Comparison of ENCODE assay signal across 8 cellular contexts in the genomic region with DNA sequence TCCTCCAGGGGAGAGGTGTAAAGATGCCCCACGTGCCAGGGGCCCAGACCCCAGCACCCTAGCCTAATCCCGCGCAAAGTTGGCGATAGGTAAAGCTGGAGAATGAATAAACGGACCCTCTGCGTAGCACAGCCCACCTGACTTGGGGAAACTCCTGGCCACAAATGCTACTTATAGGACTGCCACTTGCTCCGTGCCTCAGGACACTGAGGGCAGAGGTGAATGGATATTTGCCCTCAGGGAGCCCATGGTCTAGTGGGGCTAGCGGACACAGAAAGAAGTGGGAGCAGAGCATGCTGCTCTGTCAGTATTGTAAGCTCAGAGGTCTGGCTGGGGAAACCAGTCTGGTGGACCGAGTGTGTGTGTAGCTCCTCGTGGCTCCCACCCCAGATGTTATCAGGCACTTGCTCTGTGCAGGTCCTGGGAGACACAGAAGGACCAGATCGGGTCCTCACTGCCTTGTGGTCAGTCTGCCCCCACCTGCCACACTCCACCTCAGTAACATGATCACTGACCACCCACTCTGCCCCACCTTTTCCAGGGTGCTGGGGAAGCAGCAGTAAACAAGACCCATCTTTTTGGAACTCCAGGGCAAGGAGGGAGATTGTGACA. TPM values are rescaled to one million over a fixed set of nuclear protein-coding genes. Genes with fewer than 3 reads are reported as not detected.
A peak's percentile ranks its signal among the peaks of the same experiment; 100 is the strongest.
DNase-seq lines count a peak whose midpoint lies in the region; ATAC-seq, FAIRE-seq and TF ChIP-seq lines count a peak whose summit lies in the region.

No MANE protein-coding gene starts in this region.

- peak overlapping the region; percentile 88 for H3K4me3 ChIP-seq in CD8-positive, alpha-beta memory T cell (ENCODE audit: low read length)
- H3K4me3 ChIP-seq in bronchial epithelial cell (ENCODE audit: low read depth, low read length) (peak overlapping the region; percentile 82), mucosa of descending colon (peak overlapping the region; percentile 80)

- peaks cover 0 to 36% (median 3%) of the 10 kb centered on the region in 3 donors for H3K36me3 Mint-ChIP-seq in CD8-positive, alpha-beta memory T cell
- peaks cover 5% of the 10 kb centered on the region for H3K36me3 Mint-ChIP-seq in IgD-negative memory B cell

- peak overlapping the region; percentile 90 to 97 (median 94) for H3K4me3 Mint-ChIP-seq in CD8-positive, alpha-beta memory T cell
- peak overlapping the region; percentile 91 to 99 (median 98) for H3K4me3 Mint-ChIP-seq in IgD-negative memory B cell

- no peak for ATAC-seq in mucosa of descending colon
- no peak for ATAC-seq in HG02678 (IDR thresholded peaks at IDR 0.05; ENCODE audit: unreplicated experiment)

- POLR2A ChIA-PET in CD8-positive, alpha-beta memory T cell (lab: Charles Lee), result interaction anchor here (1.0 to 4.6 kb wide), 10 partner anchors 14 to 115 kb away, joined by 3 to 57 read pairs (median 10); a partner anchor contains a TSS

- peaks cover 68% of the 10 kb centered on the region for H3K4me1 ChIP-seq in CD8-positive, alpha-beta memory T cell (ENCODE audit: insufficient read depth, low read length)
- H3K4me1 ChIP-seq in mucosa of descending colon (ENCODE audit: low read depth), result peaks cover 24% of the 10 kb centered on the region

- H3K27me3 Mint-ChIP-seq in CD8-positive, alpha-beta memory T cell, result peaks cover 0 to 4% of the 10 kb centered on the region in 2 donors
- no peaks in the 10 kb centered on the region for H3K27me3 Mint-ChIP-seq in IgD-negative memory B cell

- no peaks in the 10 kb centered on the region for H3K27me3 ChIP-seq in CD8-positive, alpha-beta memory T cell (ENCODE audit: insufficient read depth, low read length, poor library complexity, severe bottlenecking)
- H3K27me3 ChIP-seq in bronchial epithelial cell (ENCODE audit: control insufficient read depth, insufficient read depth, low read length), result no peaks in the 10 kb centered on the region

- peaks cover 10% of the 10 kb centered on the region for H3K36me3 ChIP-seq in CD8-positive, alpha-beta memory T cell (ENCODE audit: insufficient read depth, low read length)
- H3K36me3 ChIP-seq in bronchial epithelial cell (ENCODE audit: control insufficient read depth, insufficient read depth, low read length) (peaks cover 7% of the 10 kb centered on the region), mucosa of descending colon (ENCODE audit: low read depth) (peaks cover 7% of the 10 kb centered on the region)

- no peaks in the 10 kb centered on the region for H3K9me3 Mint-ChIP-seq in CD8-positive, alpha-beta memory T cell
- H3K9me3 Mint-ChIP-seq in IgD-negative memory B cell, result no peaks in the 10 kb centered on the region

- FAIRE-seq in bronchial epithelial cell (lab: Jason Lieb, UNC) (no peak), RCC 7860 (lab: Jason Lieb, UNC) (no peak)

- peaks cover 57 to 73% (median 63%) of the 10 kb centered on the region in 3 donors for H3K4me1 Mint-ChIP-seq in CD8-positive, alpha-beta memory T cell
- H3K4me1 Mint-ChIP-seq in IgD-negative memory B cell, result peaks cover 29 to 40% (median 39%) of the 10 kb centered on the region in 3 donors

- intact Hi-C loops in mucosa of descending colon (cut with DNase I, micrococcal nuclease), result no loop called here

- no peak for DNase-seq in CD8-positive, alpha-beta memory T cell
- DNase-seq in bronchial epithelial cell (ENCODE audit: low read depth) (no peak), mucosa of descending colon (no peak), RCC 7860 (ENCODE audit: low spot score) (no peak), OCI-M2 (lab: John Stamatoyannopoulos, UW; ENCODE audit: unreplicated experiment) (no peak), T1000 (lab: John Stamatoyannopoulos, UW) (no peak)

- peak overlapping the region; percentile 88 to 99 (median 96) for H3K27ac Mint-ChIP-seq in CD8-positive, alpha-beta memory T cell
- H3K27ac Mint-ChIP-seq in IgD-negative memory B cell, result peak overlapping the region; percentile 77 to 98 (median 95)

- TF ChIP-seq CTCF in bronchial epithelial cell (IDR thresholded peaks at IDR 0.05; ENCODE audit: insufficient read depth, low read length, severe bottlenecking) (no peak), mucosa of descending colon (IDR thresholded peaks at IDR 0.05) (no peak)

- H3K9me3 ChIP-seq in CD8-positive, alpha-beta memory T cell (ENCODE audit: low read length), result no peaks in the 10 kb centered on the region
- no peaks in the 10 kb centered on the region for H3K9me3 ChIP-seq in mucosa of descending colon

- peak overlapping the region; percentile 93 for H3K27ac ChIP-seq in CD8-positive, alpha-beta memory T cell (ENCODE audit: low read depth, low read length)

- CTCF ChIA-PET in CD8-positive, alpha-beta memory T cell (lab: Charles Lee), result interaction anchor here (0.7 to 14.5 kb wide), 5 partner anchors 10 to 37 kb away, joined by 4 to 326 read pairs (median 58); a partner anchor contains a TSS

RNA-seq across cellular contexts. Expression of a gene that starts 0.8 kb away (rescaled TPM):
- total RNA-seq in CD8-positive, alpha-beta memory T cell, result 100 to 1,000 TPM; 180 to 185 TPM
- polyA plus RNA-seq in CD8-positive, alpha-beta memory T cell, result 201 TPM
- polyA plus RNA-seq in IgD-negative memory B cell, result 107 TPM
- 22.9 and 41.1 TPM in 2 replicates for total RNA-seq in bronchial epithelial cell
- total RNA-seq in mucosa of descending colon, result 10 to 100 TPM; 38.4 to 48.1 (median 46.7) TPM

RNA-seq across cellular contexts. Expression of a gene that starts 18.0 kb away (rescaled TPM):
- total RNA-seq in CD8-positive, alpha-beta memory T cell, result 10 to 100 TPM in 1 of 2 experiments, 1 to 10 TPM in 1; 9.2 to 10.3 TPM
- 1.9 TPM for polyA plus RNA-seq in CD8-positive, alpha-beta memory T cell
- polyA plus RNA-seq in IgD-negative memory B cell, result 0.78 TPM
- total RNA-seq in bronchial epithelial cell, result 5.0 and 7.9 TPM in 2 replicates
- 1 to 10 TPM; 3.0 to 9.2 (median 7.0) TPM for total RNA-seq in mucosa of descending colon

RNA-seq across cellular contexts. Expression of a gene that starts 19.3 kb away (rescaled TPM):
- total RNA-seq in CD8-positive, alpha-beta memory T cell, result 10 to 100 TPM; 14.7 to 15.3 TPM
- 22.1 TPM for polyA plus RNA-seq in CD8-positive, alpha-beta memory T cell
- polyA plus RNA-seq in IgD-negative memory B cell, result 23.1 TPM
- total RNA-seq in bronchial epithelial cell, result 3.1 and 5.0 TPM in 2 replicates
- 1 to 10 TPM; 1.1 to 1.2 (median 1.2) TPM for total RNA-seq in mucosa of descending colon

RNA-seq across cellular contexts. Expression of a gene that starts 26.9 kb away (rescaled TPM):
- total RNA-seq in CD8-positive, alpha-beta memory T cell, result not detected
- not detected for polyA plus RNA-seq in CD8-positive, alpha-beta memory T cell
- not detected for polyA plus RNA-seq in IgD-negative memory B cell
- total RNA-seq in bronchial epithelial cell, result not detected in 2 replicates
- total RNA-seq in mucosa of descending colon, result not detected

RNA-seq across cellular contexts. Expression of a gene that starts 43.1 kb away (rescaled TPM):
- under 1 TPM in 1 of 2 experiments, not detected in 1; 0.09 TPM for total RNA-seq in CD8-positive, alpha-beta memory T cell
- 0.17 TPM for polyA plus RNA-seq in CD8-positive, alpha-beta memory T cell
- polyA plus RNA-seq in IgD-negative memory B cell, result not detected
- total RNA-seq in bronchial epithelial cell, result not detected in 2 replicates
- not detected for total RNA-seq in mucosa of descending colon
